8 cellular contexts compared by ENCODE assay signal in the genomic region with DNA sequence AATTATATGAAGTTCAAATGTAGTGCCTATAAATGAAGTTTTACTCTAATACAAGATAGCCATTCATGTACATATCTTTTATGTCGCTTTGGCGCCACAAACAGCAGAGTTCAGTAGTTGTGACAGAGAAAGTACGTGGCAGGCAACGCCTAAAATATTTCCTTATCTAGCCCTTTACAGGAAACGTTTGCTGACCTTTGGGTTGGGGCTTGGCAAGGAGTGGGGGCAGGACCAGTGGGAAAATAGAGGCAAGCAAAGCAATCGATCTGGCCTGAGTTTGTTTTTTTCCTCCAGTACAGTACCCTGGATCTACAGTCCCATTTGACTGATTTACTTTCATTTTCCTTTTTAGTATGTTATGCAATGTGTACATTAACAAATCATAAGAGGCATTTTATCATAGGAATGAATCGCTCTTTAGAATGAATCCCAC. TPM values are rescaled to one million over a fixed set of nuclear protein-coding genes. Genes with fewer than 3 reads are reported as not detected.
DNase-seq lines count a peak whose midpoint lies in the region; ATAC-seq and TF ChIP-seq lines count a peak whose summit lies in the region.

No MANE protein-coding gene starts in this region.

- POLR2A ChIA-PET in activated CD4-positive, alpha-beta memory T cell treated with anti-CD3 and anti-CD28 coated beads for 36 hours (lab: Charles Lee): no interaction called here

- intact Hi-C loops in activated CD4-positive, alpha-beta memory T cell treated with anti-CD3 and anti-CD28 coated beads for 36 hours (cut with micrococcal nuclease): loop anchor here (1.0 to 10.0 kb wide), 3 partner anchors 118 to 721 kb away; partner anchors contain the start of genes MBD2 and RAB27B
- intact Hi-C loops in heart right ventricle (cut with DNase I): no loop called here

- H3K27me3 ChIP-seq in heart right ventricle (no peaks in the 10 kb centered on the region), thoracic aorta (replicated peaks; ENCODE audit: insufficient read depth) (no peaks in the 10 kb centered on the region), endodermal cell (ENCODE audit: control insufficient read depth, insufficient read depth, low read length, poor library complexity, severe bottlenecking) (no peaks in the 10 kb centered on the region)

- H3K4me3 Mint-ChIP-seq in activated CD4-positive, alpha-beta memory T cell treated with anti-CD3 and anti-CD28 coated beads for 36 hours: peak overlapping the region; percentile 83
- H3K4me3 Mint-ChIP-seq in endodermal cell: no peak overlapping the region

- WGBS in heart right ventricle, 2 donors: 2% methylated on average over 7 of the region's 7 CpGs
- WGBS in endodermal cell (ENCODE audit: insufficient coverage in 1 of 2, insufficient read length in 1 of 2), 2 experiments: 81 to 100% methylated on average over 2 to 7 of the region's 7 CpGs

- DNase-seq in GF-D8 (lab: John Stamatoyannopoulos, UW): peak; percentile 48
- DNase-seq in HS-27A (ENCODE audit: low read depth): peak; percentile 24
- DNase-seq in activated CD4-positive, alpha-beta memory T cell treated with anti-CD3 and anti-CD28 coated beads for 36 hours: peak; percentile 17
- peak in 1 of 2 donors; percentile 44 for DNase-seq in heart right ventricle
- no peak for DNase-seq in thoracic aorta (ENCODE audit: low spot score)
- no peak for DNase-seq in endodermal cell
- no peak for DNase-seq in activated CD4-positive, alpha-beta T cell treated with anti-CD3 and anti-CD28 coated beads for 1 hour

- H3K4me1 ChIP-seq in heart right ventricle (peaks cover 0 to 36% (median 12%) of the 10 kb centered on the region in 9 donors), thoracic aorta (ENCODE audit: control insufficient read depth in 1 of 2, low read depth in 2 of 2) (peaks cover 0 to 11% of the 10 kb centered on the region in 2 donors), endodermal cell (ENCODE audit: control insufficient read depth, insufficient read depth, low read length) (peaks cover 3% of the 10 kb centered on the region)

- H3K4me1 Mint-ChIP-seq in activated CD4-positive, alpha-beta memory T cell treated with anti-CD3 and anti-CD28 coated beads for 36 hours (ENCODE audit: low read depth): peaks cover 17% of the 10 kb centered on the region
- H3K4me1 Mint-ChIP-seq in endodermal cell: peaks cover 33% of the 10 kb centered on the region

- H3K36me3 ChIP-seq in heart right ventricle (peaks cover 0 to 12% (median 0%) of the 10 kb centered on the region in 9 donors), thoracic aorta (no peaks in the 10 kb centered on the region), endodermal cell (ENCODE audit: control insufficient read depth, insufficient read depth, low read length) (no peaks in the 10 kb centered on the region)

- H3K9me3 Mint-ChIP-seq in activated CD4-positive, alpha-beta memory T cell treated with anti-CD3 and anti-CD28 coated beads for 36 hours: no peaks in the 10 kb centered on the region
- H3K9me3 Mint-ChIP-seq in endodermal cell: no peaks in the 10 kb centered on the region

- no peaks in the 10 kb centered on the region for H3K36me3 Mint-ChIP-seq in activated CD4-positive, alpha-beta memory T cell treated with anti-CD3 and anti-CD28 coated beads for 36 hours
- no peaks in the 10 kb centered on the region for H3K36me3 Mint-ChIP-seq in endodermal cell (ENCODE audit: low read depth)

- H3K9ac ChIP-seq in endodermal cell (ENCODE audit: extremely low read depth, low read length, poor library complexity, severe bottlenecking): no peak overlapping the region

- H3K27me3 Mint-ChIP-seq in activated CD4-positive, alpha-beta memory T cell treated with anti-CD3 and anti-CD28 coated beads for 36 hours: no peaks in the 10 kb centered on the region
- no peaks in the 10 kb centered on the region for H3K27me3 Mint-ChIP-seq in endodermal cell (ENCODE audit: insufficient read depth)

- CTCF ChIA-PET in activated CD4-positive, alpha-beta memory T cell treated with anti-CD3 and anti-CD28 coated beads for 36 hours (lab: Charles Lee): interaction anchor here (0.7 kb wide), 1 partner anchor 54 kb away, joined by 3 read pairs; no protein-coding TSS in a partner anchor

- TF ChIP-seq CTCF in heart right ventricle (IDR thresholded peaks at IDR 0.05): no peak
- TF ChIP-seq CTCF in thoracic aorta (IDR thresholded peaks at IDR 0.05): no peak
- TF ChIP-seq CTCF in endodermal cell (conservative IDR thresholded peaks at IDR 0.05): no peak

- H3K4me3 ChIP-seq in heart right ventricle (peak overlapping the region in 9 of 10 donors; percentile 1 to 56 (median 47)), thoracic aorta (peak overlapping the region; percentile 70), endodermal cell (ENCODE audit: low read length) (no peak overlapping the region)

- ATAC-seq in GM21447 (IDR thresholded peaks at IDR 0.05; ENCODE audit: unreplicated experiment): peak; percentile 90
- peak; percentile 55 to 96 (median 77) for ATAC-seq in heart right ventricle
- no peak for ATAC-seq in thoracic aorta (ENCODE audit: insufficient number of reproducible peaks, low FRiP score, low read depth)

- peak overlapping the region; percentile 71 for H3K27ac Mint-ChIP-seq in activated CD4-positive, alpha-beta memory T cell treated with anti-CD3 and anti-CD28 coated beads for 36 hours
- no peak overlapping the region for H3K27ac Mint-ChIP-seq in endodermal cell

- H3K27ac ChIP-seq in heart right ventricle: peak overlapping the region in 9 of 10 donors; percentile 12 to 86 (median 67)
- no peak overlapping the region for H3K27ac ChIP-seq in thoracic aorta
- H3K27ac ChIP-seq in endodermal cell (ENCODE audit: low read depth, low read length): no peak overlapping the region

- H3K9me3 ChIP-seq in heart right ventricle (no peaks in the 10 kb centered on the region), thoracic aorta (no peaks in the 10 kb centered on the region), endodermal cell (ENCODE audit: control insufficient read depth, low read length) (no peaks in the 10 kb centered on the region)

RNA-seq across cellular contexts. Expression of gene CCDC68, which starts 13.1 kb away (rescaled TPM):
- total RNA-seq in activated CD4-positive, alpha-beta memory T cell treated with anti-CD3 and anti-CD28 coated beads for 36 hours: not detected
- total RNA-seq in heart right ventricle (1 to 10 TPM; 1.8 to 7.1 (median 3.1) TPM), thoracic aorta (10 to 100 TPM; 10.1 to 18.4 TPM), endodermal cell (under 1 TPM; 0.53 to 0.80 TPM)
- 10 to 100 TPM in 1 of 2 donors, 1 to 10 TPM in 1; 3.9 to 12.7 TPM for polyA plus RNA-seq in heart right ventricle
- 0.32 TPM for polyA plus RNA-seq in endodermal cell (2013, experiment 1 of 2)
- 0.41 TPM for polyA plus RNA-seq in endodermal cell (2013, experiment 2 of 2)

Comparison
In these comparisons a context has a peak if more than half of its experiments do, and no peak if none do; other contexts are left out.
1. DNase-seq: peak in GF-D8 (single experiment), HS-27A (single experiment) and activated CD4-positive, alpha-beta memory T cell treated with anti-CD3 and anti-CD28 coated beads for 36 hours (single experiment); none in thoracic aorta (single experiment), endodermal cell (single experiment) and activated CD4-positive, alpha-beta T cell treated with anti-CD3 and anti-CD28 coated beads for 1 hour (single experiment).
2. H3K27ac ChIP-seq: peak in heart right ventricle (9 of 10); none in thoracic aorta (0 of 2) and endodermal cell (single experiment).